ENCODE assay signal across 28 cellular contexts in the genomic region with DNA sequence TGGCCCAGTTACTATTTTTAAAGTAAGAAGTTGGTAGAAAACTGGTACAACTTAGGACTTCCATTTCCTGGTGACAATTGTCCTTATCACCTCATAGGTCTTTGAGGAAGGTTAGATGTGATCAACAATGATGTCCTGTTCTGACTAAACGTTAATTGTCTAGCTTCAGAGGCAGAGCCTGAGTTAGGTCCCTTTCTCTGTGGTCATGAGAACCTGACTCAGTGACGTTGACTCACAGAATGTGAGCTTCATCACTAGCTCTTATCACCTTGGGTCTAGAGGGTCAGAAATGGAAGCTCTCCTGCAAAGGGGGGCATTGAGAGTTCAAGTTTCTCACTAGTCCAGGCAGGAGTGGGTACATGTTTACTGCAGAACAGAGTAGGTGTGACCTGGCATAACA.
A peak's percentile ranks its signal among the peaks of the same experiment; 100 is the strongest.
DNase-seq lines count a peak whose midpoint lies in the region; ATAC-seq, FAIRE-seq and TF ChIP-seq lines count a peak whose summit lies in the region.
"Had no signal": no experiment of that assay in that cellular context is flagged by ENCODE, and none has a peak within 500 bp of the region (broad histone marks: within the 10 kb centered on the region; RNA-seq: fewer than 3 reads in every experiment).

No MANE protein-coding gene starts in this region.

- no peak for DNase-seq in activated T-cell treated with anti-CD3 and anti-CD28 coated beads, Interleukin-2, amount 50 U/mL, for 4 hours
- DNase-seq in activated T-cell treated with anti-CD3 and anti-CD28 coated beads, Interleukin-2, amount 50 U/mL, for 24 hours: no peak
- DNase-seq in IMR-90: peak; percentile 57
- DNase-seq in K562 (ENCODE audit: extremely low read depth in 1 of 4, low spot score in 3 of 4): no peak
- no peak for DNase-seq in mesothelial cell of epicardium (ENCODE audit: low spot score in 2 of 2, unreplicated experiment in 2 of 2)
- no peak for DNase-seq in HEK293T (ENCODE audit: extremely low spot score)
- DNase-seq in Peyer's patch: no peak
- no peak for DNase-seq in pancreas
- DNase-seq: activated CD4-positive, alpha-beta T cell treated with anti-CD3 and anti-CD28 coated beads for 1 hour; activated gamma-delta T cell treated with Interleukin-2 at 50 U/mL for 16 hours; body of pancreas; esophagus squamous epithelium; gastrocnemius medialis; left cardiac atrium; NCI-H146; NCI-H226; NCI-H526 treated with DMSO at 0.1 percent for 48 hours; PC-9; SHP77 treated with DMSO at 0.1 percent for 48 hours; stimulated activated CD4-positive, alpha-beta T cell treated with anti-CD3 and anti-CD28 coated beads, Interleukin-15, amount 100 ng/mL, for 24 hours; stimulated activated CD4-positive, alpha-beta T cell treated with anti-CD3 and anti-CD28 coated beads, Interleukin-4, amount 100 ng/mL, for 4 hours; substantia nigra; upper lobe of left lung had no signal

- H4K8ac ChIP-seq in IMR-90 (ENCODE audit: low read depth in 2 of 2, low read length in 2 of 2): no peak overlapping the region

- no peaks in the 10 kb centered on the region for H3K79me1 ChIP-seq in IMR-90 (ENCODE audit: low read depth in 1 of 2, low read length in 2 of 2)

- H2BK120ac ChIP-seq in IMR-90 (ENCODE audit: low read depth, low read length): no peak overlapping the region

- H2BK15ac ChIP-seq in IMR-90 (ENCODE audit: low read depth, low read length): no peak overlapping the region

- no CpG with 5 or more reads among the region's 2 CpGs for WGBS in IMR-90 (ENCODE audit: extremely low coverage in 2 of 2, insufficient read length in 1 of 2), 2 experiments
- WGBS in K562 (ENCODE audit: insufficient coverage, low coverage, missing lambda C conversion rate): 0% methylated on average over 2 of the region's 2 CpGs
- WGBS in pancreas, 2 donors: 86% methylated on average over 2 of the region's 2 CpGs

- H3K4ac ChIP-seq in IMR-90 (ENCODE audit: low read depth, low read length): no peak overlapping the region

- H3K79me2 ChIP-seq in K562 (ENCODE audit: control insufficient read depth, insufficient read depth, low read length): no peaks in the 10 kb centered on the region

- POLR2A ChIA-PET in IMR-90 (lab: Charles Lee; ENCODE audit: unreplicated experiment) (no interaction called here), K562 (lab: Yijun Ruan, JAX) (interaction anchor here (1.1 kb wide), 1 partner anchor 244 kb away, joined by 3 read pairs; no protein-coding TSS in a partner anchor), HEK293T (lab: Yijun Ruan, JAX) (no interaction called here)

- in situ Hi-C loops in IMR-90 (cut with MboI; ENCODE audit: low sequenced_read_pairs) (no loop called here), K562 (cut with MboI) (loop anchor here (25.0 kb wide), 1 partner anchor 226 kb away; no protein-coding TSS in a partner anchor)

- TF ChIP-seq RAD21 in IMR-90 (IDR thresholded peaks at IDR 0.05; ENCODE audit: low read length): no peak
- TF ChIP-seq RAD21 in K562 (CRISPR knock-in tag; conservative IDR thresholded peaks at IDR 0.05 in 1 of 2, IDR thresholded peaks at IDR 0.05 in 1 of 2): no peak

- H4K91ac ChIP-seq in IMR-90 (ENCODE audit: insufficient read depth, low read depth, low read length): no peak overlapping the region

- H2BK5ac ChIP-seq in IMR-90 (ENCODE audit: low read depth, low read length, poor library complexity, severe bottlenecking): no peak overlapping the region

- no peaks in the 10 kb centered on the region for H4K20me1 ChIP-seq in IMR-90 (ENCODE audit: insufficient read depth, low read length)
- H4K20me1 ChIP-seq in K562 (replicated peaks; ENCODE audit: control insufficient read depth, insufficient read depth, low read length): no peaks in the 10 kb centered on the region

- H3K4me3 Mint-ChIP-seq in activated T-cell treated with anti-CD3 and anti-CD28 coated beads, Interleukin-2, amount 50 U/mL, for 4 hours: no peak overlapping the region
- no peak overlapping the region for H3K4me3 Mint-ChIP-seq in activated T-cell treated with anti-CD3 and anti-CD28 coated beads, Interleukin-2, amount 50 U/mL, for 24 hours
- no peak overlapping the region for H3K4me3 Mint-ChIP-seq in mesothelial cell of epicardium
- H3K4me3 Mint-ChIP-seq: nephron; T-helper 2 cell treated with Interferon-gamma antibody and Interleukin-4, amounts not matched to agents 5 μg/mL and 100 μg/mL, for 36 hours had no signal

- no peak overlapping the region for H3K27ac Mint-ChIP-seq in activated T-cell treated with anti-CD3 and anti-CD28 coated beads, Interleukin-2, amount 50 U/mL, for 24 hours
- H3K27ac Mint-ChIP-seq in mesothelial cell of epicardium: peak overlapping the region; percentile 68
- H3K27ac Mint-ChIP-seq: nephron; T-helper 2 cell treated with Interferon-gamma antibody and Interleukin-4, amounts not matched to agents 5 μg/mL and 100 μg/mL, for 36 hours had no signal

- H3K4me3 ChIP-seq in IMR-90 (ENCODE audit: insufficient read depth, low read depth, low read length): no peak overlapping the region
- H3K4me3 ChIP-seq in K562: no peak overlapping the region
- H3K4me3 ChIP-seq in Peyer's patch: no peak overlapping the region
- no peak overlapping the region for H3K4me3 ChIP-seq in pancreas
- H3K4me3 ChIP-seq: body of pancreas, esophagus squamous epithelium, gastrocnemius medialis, HAP-1, PC-9, upper lobe of left lung had no signal

- H3K18ac ChIP-seq in IMR-90 (ENCODE audit: low read depth, low read length): no peak overlapping the region

- no peak overlapping the region for H4K5ac ChIP-seq in IMR-90 (ENCODE audit: low read depth, low read length)

- intact Hi-C loops in IMR-90 (cut with micrococcal nuclease) (no loop called here), K562 (cut with micrococcal nuclease) (no loop called here), pancreas (cut with DNase I) (no loop called here)

- FAIRE-seq in K562 (lab: Jason Lieb, UNC): no peak
- no peak for FAIRE-seq in pancreas (lab: Jason Lieb, UNC)
- FAIRE-seq: A204.1, GM12892 had no signal

- TF ChIP-seq CTCF in IMR-90 (conservative IDR thresholded peaks at IDR 0.05; ENCODE audit: low read depth, low read length) (no peak), K562 (IDR thresholded peaks at IDR 0.05 in 2 of 3, conservative IDR thresholded peaks at IDR 0.05 in 1 of 3; ENCODE audit: insufficient read depth in 2 of 3, low read depth in 1 of 3, low read length in 3 of 3) (no peak), mesothelial cell of epicardium (IDR thresholded peaks at IDR 0.05; ENCODE audit: unreplicated experiment) (no peak), Peyer's patch (IDR thresholded peaks at IDR 0.05) (no peak), pancreas (IDR thresholded peaks at IDR 0.05) (no peak)

- no peaks in the 10 kb centered on the region for H3K4me1 Mint-ChIP-seq in activated T-cell treated with anti-CD3 and anti-CD28 coated beads, Interleukin-2, amount 50 U/mL, for 4 hours (ENCODE audit: low read depth)
- no peaks in the 10 kb centered on the region for H3K4me1 Mint-ChIP-seq in activated T-cell treated with anti-CD3 and anti-CD28 coated beads, Interleukin-2, amount 50 U/mL, for 24 hours (ENCODE audit: low read depth)
- peaks cover 8% of the 10 kb centered on the region for H3K4me1 Mint-ChIP-seq in mesothelial cell of epicardium
- H3K4me1 Mint-ChIP-seq: nephron had no signal

- H3K23ac ChIP-seq in IMR-90 (ENCODE audit: low read depth, low read length): no peak overlapping the region

- CTCF ChIA-PET in IMR-90 (lab: Yijun Ruan, JAX) (interaction anchor here (0.6 kb wide), 1 partner anchor 81 kb away, joined by 3 read pairs; no protein-coding TSS in a partner anchor), K562 (lab: Yijun Ruan, JAX; ENCODE audit: low intra/inter-chr PET ratio) (no interaction called here), HEK293T (lab: Yijun Ruan, JAX) (no interaction called here)

- H2AK9ac ChIP-seq in IMR-90 (replicated peaks; ENCODE audit: low read depth, low read length, poor library complexity): no peak overlapping the region

- TF ChIP-seq EP300 in K562 (IDR thresholded peaks at IDR 0.05; ENCODE audit: low read length): no peak

- H3K9me3 ChIP-seq in IMR-90 (ENCODE audit: control insufficient read depth, insufficient read depth, low read length): no peaks in the 10 kb centered on the region
- no peaks in the 10 kb centered on the region for H3K9me3 ChIP-seq in K562 (replicated peaks; ENCODE audit: control insufficient read depth, insufficient read depth, low read depth, low read length)
- H3K9me3 ChIP-seq in Peyer's patch: no peaks in the 10 kb centered on the region
- H3K9me3 ChIP-seq in pancreas: no peaks in the 10 kb centered on the region
- H3K9me3 ChIP-seq: body of pancreas, esophagus squamous epithelium, gastrocnemius medialis, HAP-1, upper lobe of left lung had no signal

- no peak overlapping the region for H2BK20ac ChIP-seq in IMR-90 (ENCODE audit: low read depth, low read length)

- H3K9ac ChIP-seq in IMR-90 (ENCODE audit: low read depth, low read length) (no peak overlapping the region), K562 (ENCODE audit: insufficient read depth in 1 of 2, low read depth in 2 of 2, low read length in 2 of 2) (no peak overlapping the region)

- dilution Hi-C loops in IMR-90 (cut with HindIII; ENCODE audit: low sequenced_read_pairs, unreplicated experiment): no loop called here

- H2AFZ ChIP-seq in IMR-90 (replicated peaks; ENCODE audit: low read length, poor library complexity) (no peak overlapping the region), K562 (ENCODE audit: low read depth, low read length) (no peak overlapping the region)
- H2AFZ ChIP-seq: PC-9 had no signal

- H3K27ac ChIP-seq in IMR-90 (ENCODE audit: insufficient read depth, low read length) (no peak overlapping the region), K562 (ENCODE audit: extremely low read depth, low read depth, low read length) (no peak overlapping the region), Peyer's patch (no peak overlapping the region), pancreas (no peak overlapping the region)
- H3K27ac ChIP-seq: body of pancreas, esophagus squamous epithelium, gastrocnemius medialis, PC-9, upper lobe of left lung had no signal

- H3K27me3 Mint-ChIP-seq in activated T-cell treated with anti-CD3 and anti-CD28 coated beads, Interleukin-2, amount 50 U/mL, for 4 hours (ENCODE audit: low read depth): peaks cover 14% of the 10 kb centered on the region
- peaks cover 17% of the 10 kb centered on the region for H3K27me3 Mint-ChIP-seq in activated T-cell treated with anti-CD3 and anti-CD28 coated beads, Interleukin-2, amount 50 U/mL, for 24 hours
- H3K27me3 Mint-ChIP-seq in mesothelial cell of epicardium (ENCODE audit: low read depth): no peaks in the 10 kb centered on the region

- H3K27me3 ChIP-seq in IMR-90 (ENCODE audit: control insufficient read depth, insufficient read depth, low read length) (no peaks in the 10 kb centered on the region), K562 (ENCODE audit: control insufficient read depth in 2 of 2, insufficient read depth in 2 of 2, low read length in 2 of 2) (no peaks in the 10 kb centered on the region), Peyer's patch (no peaks in the 10 kb centered on the region), pancreas (no peaks in the 10 kb centered on the region)
- H3K27me3 ChIP-seq: body of pancreas, esophagus squamous epithelium, gastrocnemius medialis, upper lobe of left lung had no signal

- H3K36me3 ChIP-seq in IMR-90 (ENCODE audit: control insufficient read depth, insufficient read depth, low read length) (no peaks in the 10 kb centered on the region), K562 (ENCODE audit: control insufficient read depth, insufficient read depth, low read length) (no peaks in the 10 kb centered on the region), Peyer's patch (no peaks in the 10 kb centered on the region), pancreas (no peaks in the 10 kb centered on the region)
- H3K36me3 ChIP-seq: esophagus squamous epithelium, gastrocnemius medialis, HAP-1, upper lobe of left lung had no signal

- H3K14ac ChIP-seq in IMR-90 (replicated peaks; ENCODE audit: low read depth, low read length): no peak overlapping the region

- TF ChIP-seq POLR2A in IMR-90 (IDR thresholded peaks at IDR 0.05; ENCODE audit: low read depth, low read length): no peak
- TF ChIP-seq POLR2A in K562 (conservative IDR thresholded peaks at IDR 0.05): no peak
- no peak for TF ChIP-seq POLR2A in Peyer's patch (IDR thresholded peaks at IDR 0.05)

- H2AK5ac ChIP-seq in IMR-90 (ENCODE audit: low read depth, low read length): no peak overlapping the region

- ATAC-seq in activated T-cell treated with anti-CD3 and anti-CD28 coated beads, Interleukin-2, amount 50 U/mL, for 4 hours: peak; percentile 30 to 61
- ATAC-seq in IMR-90 (ENCODE audit: low read depth) (no peak), K562 (no peak), pancreas (no peak)
- ATAC-seq: gastrocnemius medialis, left cardiac atrium had no signal

- H3K9me1 ChIP-seq in IMR-90 (ENCODE audit: insufficient read depth, low read length): no peaks in the 10 kb centered on the region
- no peaks in the 10 kb centered on the region for H3K9me1 ChIP-seq in K562 (ENCODE audit: control insufficient read depth, insufficient read depth, low read length)

- H3K36me3 Mint-ChIP-seq in activated T-cell treated with anti-CD3 and anti-CD28 coated beads, Interleukin-2, amount 50 U/mL, for 4 hours (ENCODE audit: insufficient read depth): no peaks in the 10 kb centered on the region
- H3K36me3 Mint-ChIP-seq in activated T-cell treated with anti-CD3 and anti-CD28 coated beads, Interleukin-2, amount 50 U/mL, for 24 hours (ENCODE audit: low read depth): no peaks in the 10 kb centered on the region
- H3K36me3 Mint-ChIP-seq in mesothelial cell of epicardium: no peaks in the 10 kb centered on the region

- H3K4me1 ChIP-seq in IMR-90 (ENCODE audit: control insufficient read depth, insufficient read depth, low read length) (no peaks in the 10 kb centered on the region), K562 (replicated peaks in 1 of 2; ENCODE audit: control insufficient read depth in 2 of 2, insufficient read depth in 2 of 2, low read length in 2 of 2) (no peaks in the 10 kb centered on the region), Peyer's patch (no peaks in the 10 kb centered on the region), pancreas (no peaks in the 10 kb centered on the region)
- H3K4me1 ChIP-seq: esophagus squamous epithelium, gastrocnemius medialis, HAP-1, upper lobe of left lung had no signal

- H3K9me3 Mint-ChIP-seq in activated T-cell treated with anti-CD3 and anti-CD28 coated beads, Interleukin-2, amount 50 U/mL, for 4 hours: no peaks in the 10 kb centered on the region
- no peaks in the 10 kb centered on the region for H3K9me3 Mint-ChIP-seq in activated T-cell treated with anti-CD3 and anti-CD28 coated beads, Interleukin-2, amount 50 U/mL, for 24 hours
- no peaks in the 10 kb centered on the region for H3K9me3 Mint-ChIP-seq in mesothelial cell of epicardium
- H3K9me3 Mint-ChIP-seq: nephron; T-helper 2 cell treated with Interferon-gamma antibody and Interleukin-4, amounts not matched to agents 5 μg/mL and 100 μg/mL, for 36 hours had no signal

- BruUV-seq in IMR-90 (replicated peaks; lab: Mats Ljungman, UMichigan): no TSS peak
- no TSS peak for BruUV-seq in K562 (replicated peaks; lab: Mats Ljungman, UMichigan)

- H3K4me2 ChIP-seq in IMR-90 (ENCODE audit: low read depth, low read length) (no peak overlapping the region), K562 (ENCODE audit: insufficient read depth, low read length) (no peak overlapping the region)
- H3K4me2 ChIP-seq: PC-9 had no signal

- H3K56ac ChIP-seq in IMR-90 (ENCODE audit: extremely low read depth, insufficient read depth, low read length): no peak overlapping the region

Comparison
In these comparisons a context has a peak if more than half of its experiments do, and no peak if none do; other contexts are left out.
1. ATAC-seq: peak in activated T-cell treated with anti-CD3 and anti-CD28 coated beads, Interleukin-2, amount 50 U/mL, for 4 hours (2 of 2); none in IMR-90 (single experiment), K562 (single experiment) and pancreas (0 of 4).